ENCODE assay signal across 11 cellular contexts in the genomic region with DNA sequence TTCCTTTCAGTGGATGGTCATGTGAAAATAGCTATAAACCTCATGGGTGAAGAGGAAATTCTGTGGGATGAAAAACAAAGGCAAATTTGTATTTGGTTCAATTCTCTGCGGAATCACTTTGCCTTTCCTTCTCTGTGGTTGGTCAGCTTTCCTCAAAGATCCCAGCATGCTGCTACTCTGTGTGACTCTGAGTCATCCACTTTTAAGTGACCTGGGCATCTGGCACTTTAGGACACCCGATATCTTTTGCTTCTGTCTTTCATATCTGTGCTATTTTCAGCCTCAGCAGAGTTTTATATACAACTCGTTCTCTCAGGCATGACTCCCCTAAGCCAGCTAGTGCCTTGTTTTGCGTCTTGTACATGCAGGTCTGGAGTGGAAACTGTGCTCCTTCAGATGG.
DNase-seq lines count a peak whose midpoint lies in the region; ATAC-seq and TF ChIP-seq lines count a peak whose summit lies in the region.
"Had no signal": no experiment of that assay in that cellular context is flagged by ENCODE, and none has a peak within 500 bp of the region (broad histone marks: within the 10 kb centered on the region; RNA-seq: fewer than 3 reads in every experiment).

No MANE protein-coding gene starts in this region.

- no peaks in the 10 kb centered on the region for H3K79me2 ChIP-seq in fibroblast of lung (ENCODE audit: control insufficient read depth, insufficient read depth, low read length)

- H3K27me3 ChIP-seq in fibroblast of lung (ENCODE audit: control insufficient read depth, insufficient read depth, low read length) (no peaks in the 10 kb centered on the region), psoas muscle (ENCODE audit: insufficient read depth in 3 of 3, low read length in 2 of 3) (no peaks in the 10 kb centered on the region)

- no peak for TF ChIP-seq CTCF in fibroblast of lung (conservative IDR thresholded peaks at IDR 0.05 in 1 of 2, IDR thresholded peaks at IDR 0.05 in 1 of 2; ENCODE audit: low read depth in 1 of 2, low read length in 2 of 2)
- no peak for TF ChIP-seq CTCF in psoas muscle (IDR thresholded peaks at IDR 0.05)

- H3K4me1 ChIP-seq in fibroblast of lung (ENCODE audit: control insufficient read depth, extremely low read depth, insufficient read depth, low read length) = peaks cover 3% of the 10 kb centered on the region
- H3K4me1 ChIP-seq in psoas muscle = peaks cover 26% of the 10 kb centered on the region

- H3K27ac ChIP-seq in fibroblast of lung (ENCODE audit: insufficient read depth, low read length) (no peak overlapping the region), psoas muscle (peak overlapping the region; percentile 84)

- intact Hi-C loops in psoas muscle (cut with DNase I) = loop anchor here (5.0 kb wide), 1 partner anchor 39 kb away; no protein-coding TSS in a partner anchor

- H4K20me1 ChIP-seq in fibroblast of lung (ENCODE audit: control insufficient read depth, extremely low read depth, insufficient read depth, low read length) = no peaks in the 10 kb centered on the region

- ATAC-seq in psoas muscle = peak; percentile 99 to 100 (median 100)
- ATAC-seq in GM21576 (IDR thresholded peaks at IDR 0.05; ENCODE audit: unreplicated experiment) = no peak
- no peak for ATAC-seq in GM18909 (IDR thresholded peaks at IDR 0.05; ENCODE audit: poor library complexity, unreplicated experiment)

- H3K9me3 ChIP-seq in fibroblast of lung (ENCODE audit: control insufficient read depth, insufficient read depth, low read depth, low read length) (no peaks in the 10 kb centered on the region), psoas muscle (no peaks in the 10 kb centered on the region)

- no peaks in the 10 kb centered on the region for H3K36me3 ChIP-seq in fibroblast of lung (ENCODE audit: control insufficient read depth, insufficient read depth, low read length)
- H3K36me3 ChIP-seq in psoas muscle (ENCODE audit: insufficient read depth in 1 of 2, low read depth in 1 of 2) = no peaks in the 10 kb centered on the region

- H3K4me2 ChIP-seq in fibroblast of lung (ENCODE audit: extremely low read depth, insufficient read depth, low read length) = peak overlapping the region; percentile 45

- peak; percentile 39 for DNase-seq in EH (ENCODE audit: low read depth)
- DNase-seq in NCI-H510A treated with DMSO at 0.1 percent for 48 hours (lab: John Stamatoyannopoulos, UW) = peak; percentile 42
- peak; percentile 14 to 41 for DNase-seq in fibroblast of lung (ENCODE audit: low read depth in 2 of 2)
- DNase-seq in psoas muscle = no peak
- no peak for DNase-seq in NCI-H446 treated with DMSO at 0.1 percent for 48 hours (lab: John Stamatoyannopoulos, UW)
- no peak for DNase-seq in GF-D8 (lab: John Stamatoyannopoulos, UW)
- DNase-seq: activated CD4-positive, alpha-beta memory T cell treated with anti-CD3 and anti-CD28 coated beads, Interleukin-2, amount 10 ng/mL, durations not matched to agents 7 days and 5 days; stimulated activated CD4-positive, alpha-beta T cell treated with anti-CD3 and anti-CD28 coated beads, Interleukin-2, amount 100 ng/mL, for 24 hours; SW 1271 had no signal

- H2AFZ ChIP-seq in fibroblast of lung (ENCODE audit: low read length) = peak overlapping the region; percentile 32

- H3K4me3 ChIP-seq in fibroblast of lung (replicated peaks in 1 of 4; ENCODE audit: control extremely low read depth in 1 of 4, insufficient read depth in 1 of 4, low read depth in 3 of 4, low read length in 4 of 4) (no peak overlapping the region), psoas muscle (peak overlapping the region; percentile 31)

- WGBS in psoas muscle, 3 donors = 15 to 27% (median 19%) methylated on average over 4 of the region's 4 CpGs

- no peak overlapping the region for H3K9ac ChIP-seq in fibroblast of lung (ENCODE audit: insufficient read depth, low read length)

Comparison
In these comparisons a context has a peak if more than half of its experiments do, and no peak if none do; other contexts are left out.
1. DNase-seq: peak in EH (single experiment), NCI-H510A treated with DMSO at 0.1 percent for 48 hours (single experiment) and fibroblast of lung (2 of 2); none in psoas muscle (0 of 2), NCI-H446 treated with DMSO at 0.1 percent for 48 hours (single experiment) and GF-D8 (single experiment).
2. ATAC-seq: peak in psoas muscle (4 of 4); none in GM21576 (single experiment) and GM18909 (single experiment).